1 cellular context compared by ENCODE assay signal in the genomic region with DNA sequence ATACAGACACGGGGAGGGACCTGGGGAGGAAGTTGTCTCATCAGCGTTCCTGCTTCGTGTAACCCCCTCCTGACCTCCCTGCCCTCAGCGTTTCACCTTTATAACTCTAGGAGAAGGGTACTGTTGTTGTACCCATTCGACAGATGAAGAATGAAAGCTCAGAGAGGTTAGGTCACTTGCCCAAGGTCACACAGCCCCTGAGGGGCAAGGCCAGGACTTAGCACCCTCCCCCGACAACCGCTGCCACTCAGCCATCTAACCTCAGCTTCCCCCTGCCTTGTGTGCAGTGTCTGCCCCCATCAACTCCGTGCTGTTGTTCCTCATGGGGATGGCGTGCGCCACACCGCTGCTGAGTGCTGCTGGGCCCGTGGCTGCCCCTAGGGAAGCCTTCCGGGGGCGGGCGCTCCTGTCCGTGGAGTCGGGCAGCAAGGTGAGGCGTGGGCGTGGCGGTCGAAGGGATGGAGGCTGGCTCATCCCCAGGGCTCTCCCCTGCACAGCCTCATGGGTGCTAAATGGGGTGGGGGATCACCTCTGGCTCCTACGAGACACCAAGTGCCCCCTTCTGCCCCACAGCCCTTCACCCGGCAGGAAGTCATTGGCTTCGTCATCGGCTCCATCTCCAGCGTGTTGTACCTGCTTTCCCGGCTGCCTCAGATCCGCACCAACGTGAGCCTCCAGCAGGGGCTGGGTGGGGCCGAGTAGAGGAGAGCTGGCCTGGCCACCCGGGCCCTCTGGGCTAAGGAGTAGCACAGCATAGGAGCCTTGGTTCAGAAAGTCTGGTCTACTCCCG.
A peak's percentile ranks its signal among the peaks of the same experiment; 100 is the strongest.
TF ChIP-seq lines count a peak whose summit lies in the region.

No MANE protein-coding gene starts in this region.

TF ChIP-seq in HepG2, 621 proteins besides CTCF, POLR2A, EP300 and RAD21 (continues in another document):
- TF ChIP-seq SRSF4 (IDR thresholded peaks at IDR 0.05; ENCODE audit: low read depth, low read length, poor library complexity, severe bottlenecking) (no peak), ZMYM3 (CRISPR knock-in tag; IDR thresholded peaks at IDR 0.05) (0 out of 2 replicates have a peak, but pooled peaks have one; percentile 57), THAP9 (CRISPR knock-in tag; IDR thresholded peaks at IDR 0.05; ENCODE audit: borderline replicate concordance) (no peak), KLF11 (CRISPR knock-in tag; IDR thresholded peaks at IDR 0.05) (no peak), POGK (CRISPR knock-in tag; conservative IDR thresholded peaks at IDR 0.05) (no peak), MZF1 (CRISPR knock-in tag; IDR thresholded peaks at IDR 0.05; ENCODE audit: borderline replicate concordance) (no peak), BCL3 (CRISPR knock-in tag; IDR thresholded peaks at IDR 0.05) (no peak), SKIL (CRISPR knock-in tag; IDR thresholded peaks at IDR 0.05; ENCODE audit: borderline replicate concordance) (no peak), EED (CRISPR knock-in tag; IDR thresholded peaks at IDR 0.05) (no peak), TAF15 (IDR thresholded peaks at IDR 0.05; ENCODE audit: low read depth, low read length, poor library complexity, severe bottlenecking) (no peak), GABPB1 (CRISPR knock-in tag; IDR thresholded peaks at IDR 0.05) (0 out of 2 replicates have a peak, but pooled peaks have one; percentile 11), SP5 (CRISPR knock-in tag; IDR thresholded peaks at IDR 0.05; ENCODE audit: borderline replicate concordance, low read depth) (no peak), TBX3 (IDR thresholded peaks at IDR 0.05; ENCODE audit: borderline replicate concordance) (no peak), ATF4 (CRISPR knock-in tag; IDR thresholded peaks at IDR 0.05) (no peak), GPN1 (CRISPR knock-in tag; IDR thresholded peaks at IDR 0.05; ENCODE audit: borderline replicate concordance) (no peak), ZNF563 (CRISPR knock-in tag; IDR thresholded peaks at IDR 0.05) (no peak), NFATC3 (CRISPR knock-in tag; IDR thresholded peaks at IDR 0.05) (no peak), RBFOX2 (IDR thresholded peaks at IDR 0.05; ENCODE audit: low read depth, low read length) (no peak), AGO2 (optimal IDR thresholded peaks at IDR 0.05; ENCODE audit: low read depth, low read length) (peak; percentile 45), ZC3H4 (CRISPR knock-in tag; IDR thresholded peaks at IDR 0.05; ENCODE audit: borderline replicate concordance) (no peak), PRDM10 (CRISPR knock-in tag; IDR thresholded peaks at IDR 0.05; ENCODE audit: low read depth) (no peak), ZNF629 (CRISPR knock-in tag; conservative IDR thresholded peaks at IDR 0.05) (peak; percentile 62), ZNF768 (CRISPR knock-in tag; IDR thresholded peaks at IDR 0.05) (peak; percentile 96), MYNN (CRISPR knock-in tag; IDR thresholded peaks at IDR 0.05; ENCODE audit: low read depth) (no peak)
- TF ChIP-seq, protein P1, sequence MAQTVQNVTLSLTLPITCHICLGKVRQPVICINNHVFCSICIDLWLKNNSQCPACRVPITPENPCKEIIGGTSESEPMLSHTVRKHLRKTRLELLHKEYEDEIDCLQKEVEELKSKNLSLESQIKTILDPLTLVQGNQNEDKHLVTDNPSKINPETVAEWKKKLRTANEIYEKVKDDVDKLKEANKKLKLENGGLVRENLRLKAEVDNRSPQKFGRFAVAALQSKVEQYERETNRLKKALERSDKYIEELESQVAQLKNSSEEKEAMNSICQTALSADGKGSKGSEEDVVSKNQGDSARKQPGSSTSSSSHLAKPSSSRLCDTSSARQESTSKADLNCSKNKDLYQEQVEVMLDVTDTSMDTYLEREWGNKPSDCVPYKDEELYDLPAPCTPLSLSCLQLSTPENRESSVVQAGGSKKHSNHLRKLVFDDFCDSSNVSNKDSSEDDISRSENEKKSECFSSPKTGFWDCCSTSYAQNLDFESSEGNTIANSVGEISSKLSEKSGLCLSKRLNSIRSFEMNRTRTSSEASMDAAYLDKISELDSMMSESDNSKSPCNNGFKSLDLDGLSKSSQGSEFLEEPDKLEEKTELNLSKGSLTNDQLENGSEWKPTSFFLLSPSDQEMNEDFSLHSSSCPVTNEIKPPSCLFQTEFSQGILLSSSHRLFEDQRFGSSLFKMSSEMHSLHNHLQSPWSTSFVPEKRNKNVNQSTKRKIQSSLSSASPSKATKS (CRISPR knock-in tag; IDR thresholded peaks at IDR 0.05) = no peak
- TF ChIP-seq, protein P2, sequence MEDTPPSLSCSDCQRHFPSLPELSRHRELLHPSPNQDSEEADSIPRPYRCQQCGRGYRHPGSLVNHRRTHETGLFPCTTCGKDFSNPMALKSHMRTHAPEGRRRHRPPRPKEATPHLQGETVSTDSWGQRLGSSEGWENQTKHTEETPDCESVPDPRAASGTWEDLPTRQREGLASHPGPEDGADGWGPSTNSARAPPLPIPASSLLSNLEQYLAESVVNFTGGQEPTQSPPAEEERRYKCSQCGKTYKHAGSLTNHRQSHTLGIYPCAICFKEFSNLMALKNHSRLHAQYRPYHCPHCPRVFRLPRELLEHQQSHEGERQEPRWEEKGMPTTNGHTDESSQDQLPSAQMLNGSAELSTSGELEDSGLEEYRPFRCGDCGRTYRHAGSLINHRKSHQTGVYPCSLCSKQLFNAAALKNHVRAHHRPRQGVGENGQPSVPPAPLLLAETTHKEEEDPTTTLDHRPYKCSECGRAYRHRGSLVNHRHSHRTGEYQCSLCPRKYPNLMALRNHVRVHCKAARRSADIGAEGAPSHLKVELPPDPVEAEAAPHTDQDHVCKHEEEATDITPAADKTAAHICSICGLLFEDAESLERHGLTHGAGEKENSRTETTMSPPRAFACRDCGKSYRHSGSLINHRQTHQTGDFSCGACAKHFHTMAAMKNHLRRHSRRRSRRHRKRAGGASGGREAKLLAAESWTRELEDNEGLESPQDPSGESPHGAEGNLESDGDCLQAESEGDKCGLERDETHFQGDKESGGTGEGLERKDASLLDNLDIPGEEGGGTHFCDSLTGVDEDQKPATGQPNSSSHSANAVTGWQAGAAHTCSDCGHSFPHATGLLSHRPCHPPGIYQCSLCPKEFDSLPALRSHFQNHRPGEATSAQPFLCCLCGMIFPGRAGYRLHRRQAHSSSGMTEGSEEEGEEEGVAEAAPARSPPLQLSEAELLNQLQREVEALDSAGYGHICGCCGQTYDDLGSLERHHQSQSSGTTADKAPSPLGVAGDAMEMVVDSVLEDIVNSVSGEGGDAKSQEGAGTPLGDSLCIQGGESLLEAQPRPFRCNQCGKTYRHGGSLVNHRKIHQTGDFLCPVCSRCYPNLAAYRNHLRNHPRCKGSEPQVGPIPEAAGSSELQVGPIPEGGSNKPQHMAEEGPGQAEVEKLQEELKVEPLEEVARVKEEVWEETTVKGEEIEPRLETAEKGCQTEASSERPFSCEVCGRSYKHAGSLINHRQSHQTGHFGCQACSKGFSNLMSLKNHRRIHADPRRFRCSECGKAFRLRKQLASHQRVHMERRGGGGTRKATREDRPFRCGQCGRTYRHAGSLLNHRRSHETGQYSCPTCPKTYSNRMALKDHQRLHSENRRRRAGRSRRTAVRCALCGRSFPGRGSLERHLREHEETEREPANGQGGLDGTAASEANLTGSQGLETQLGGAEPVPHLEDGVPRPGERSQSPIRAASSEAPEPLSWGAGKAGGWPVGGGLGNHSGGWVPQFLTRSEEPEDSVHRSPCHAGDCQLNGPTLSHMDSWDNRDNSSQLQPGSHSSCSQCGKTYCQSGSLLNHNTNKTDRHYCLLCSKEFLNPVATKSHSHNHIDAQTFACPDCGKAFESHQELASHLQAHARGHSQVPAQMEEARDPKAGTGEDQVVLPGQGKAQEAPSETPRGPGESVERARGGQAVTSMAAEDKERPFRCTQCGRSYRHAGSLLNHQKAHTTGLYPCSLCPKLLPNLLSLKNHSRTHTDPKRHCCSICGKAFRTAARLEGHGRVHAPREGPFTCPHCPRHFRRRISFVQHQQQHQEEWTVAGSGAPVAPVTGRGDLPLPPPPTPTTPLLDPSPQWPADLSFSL (CRISPR knock-in tag; IDR thresholded peaks at IDR 0.05) = no peak
- TF ChIP-seq, protein P3, sequence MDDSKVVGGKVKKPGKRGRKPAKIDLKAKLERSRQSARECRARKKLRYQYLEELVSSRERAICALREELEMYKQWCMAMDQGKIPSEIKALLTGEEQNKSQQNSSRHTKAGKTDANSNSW (CRISPR knock-in tag; IDR thresholded peaks at IDR 0.05; ENCODE audit: borderline replicate concordance) = no peak
